In the genomic region with DNA sequence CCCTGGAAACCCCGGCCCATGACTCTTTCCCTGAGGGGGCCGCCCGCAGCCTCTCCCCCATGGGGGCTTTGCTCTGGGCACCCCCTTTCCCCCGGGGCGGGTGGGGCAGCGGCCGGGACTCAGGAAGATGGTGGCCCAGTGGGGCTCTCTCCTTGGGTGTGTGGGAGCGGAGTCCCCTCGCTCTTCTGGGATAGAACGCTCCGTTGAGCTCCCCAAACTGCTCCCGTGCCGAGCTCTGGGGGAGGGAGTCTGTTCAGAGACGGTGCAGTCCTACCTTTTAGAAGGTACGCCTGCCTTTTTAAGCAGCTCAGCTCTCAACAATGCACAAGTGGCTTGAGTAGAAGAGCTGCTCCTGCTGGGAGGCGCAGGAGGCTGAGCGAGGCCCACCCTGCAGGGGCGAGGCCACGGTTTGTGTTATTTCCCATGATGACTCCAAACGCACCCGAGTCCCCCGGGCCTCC, we compare ENCODE assay signal across 1 cellular context.
TF ChIP-seq lines count a peak whose summit lies in the region.

No MANE protein-coding gene starts in this region.

TF ChIP-seq in GM23338, 12 proteins besides CTCF, POLR2A, EP300 and RAD21 (continued from another document):
- TF ChIP-seq, protein P1, sequence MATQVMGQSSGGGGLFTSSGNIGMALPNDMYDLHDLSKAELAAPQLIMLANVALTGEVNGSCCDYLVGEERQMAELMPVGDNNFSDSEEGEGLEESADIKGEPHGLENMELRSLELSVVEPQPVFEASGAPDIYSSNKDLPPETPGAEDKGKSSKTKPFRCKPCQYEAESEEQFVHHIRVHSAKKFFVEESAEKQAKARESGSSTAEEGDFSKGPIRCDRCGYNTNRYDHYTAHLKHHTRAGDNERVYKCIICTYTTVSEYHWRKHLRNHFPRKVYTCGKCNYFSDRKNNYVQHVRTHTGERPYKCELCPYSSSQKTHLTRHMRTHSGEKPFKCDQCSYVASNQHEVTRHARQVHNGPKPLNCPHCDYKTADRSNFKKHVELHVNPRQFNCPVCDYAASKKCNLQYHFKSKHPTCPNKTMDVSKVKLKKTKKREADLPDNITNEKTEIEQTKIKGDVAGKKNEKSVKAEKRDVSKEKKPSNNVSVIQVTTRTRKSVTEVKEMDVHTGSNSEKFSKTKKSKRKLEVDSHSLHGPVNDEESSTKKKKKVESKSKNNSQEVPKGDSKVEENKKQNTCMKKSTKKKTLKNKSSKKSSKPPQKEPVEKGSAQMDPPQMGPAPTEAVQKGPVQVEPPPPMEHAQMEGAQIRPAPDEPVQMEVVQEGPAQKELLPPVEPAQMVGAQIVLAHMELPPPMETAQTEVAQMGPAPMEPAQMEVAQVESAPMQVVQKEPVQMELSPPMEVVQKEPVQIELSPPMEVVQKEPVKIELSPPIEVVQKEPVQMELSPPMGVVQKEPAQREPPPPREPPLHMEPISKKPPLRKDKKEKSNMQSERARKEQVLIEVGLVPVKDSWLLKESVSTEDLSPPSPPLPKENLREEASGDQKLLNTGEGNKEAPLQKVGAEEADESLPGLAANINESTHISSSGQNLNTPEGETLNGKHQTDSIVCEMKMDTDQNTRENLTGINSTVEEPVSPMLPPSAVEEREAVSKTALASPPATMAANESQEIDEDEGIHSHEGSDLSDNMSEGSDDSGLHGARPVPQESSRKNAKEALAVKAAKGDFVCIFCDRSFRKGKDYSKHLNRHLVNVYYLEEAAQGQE (IDR thresholded peaks at IDR 0.05; ENCODE audit: unreplicated experiment): no peak
- TF ChIP-seq ZNF114 (CRISPR knock-in tag; IDR thresholded peaks at IDR 0.05) (no peak), CREB1 (CRISPR knock-in tag; IDR thresholded peaks at IDR 0.05; ENCODE audit: low read depth) (no peak), POLR2AphosphoS5 (IDR thresholded peaks at IDR 0.05; ENCODE audit: low read depth) (no peak), JUNB (IDR thresholded peaks at IDR 0.05; ENCODE audit: unreplicated experiment) (no peak), ZNF331 (CRISPR knock-in tag; IDR thresholded peaks at IDR 0.05; ENCODE audit: low read depth) (no peak), STAT1 (IDR thresholded peaks at IDR 0.05; ENCODE audit: unreplicated experiment) (no peak), NANOG (IDR thresholded peaks at IDR 0.05; ENCODE audit: borderline replicate concordance) (no peak)
- TF ChIP-seq, protein P2, sequence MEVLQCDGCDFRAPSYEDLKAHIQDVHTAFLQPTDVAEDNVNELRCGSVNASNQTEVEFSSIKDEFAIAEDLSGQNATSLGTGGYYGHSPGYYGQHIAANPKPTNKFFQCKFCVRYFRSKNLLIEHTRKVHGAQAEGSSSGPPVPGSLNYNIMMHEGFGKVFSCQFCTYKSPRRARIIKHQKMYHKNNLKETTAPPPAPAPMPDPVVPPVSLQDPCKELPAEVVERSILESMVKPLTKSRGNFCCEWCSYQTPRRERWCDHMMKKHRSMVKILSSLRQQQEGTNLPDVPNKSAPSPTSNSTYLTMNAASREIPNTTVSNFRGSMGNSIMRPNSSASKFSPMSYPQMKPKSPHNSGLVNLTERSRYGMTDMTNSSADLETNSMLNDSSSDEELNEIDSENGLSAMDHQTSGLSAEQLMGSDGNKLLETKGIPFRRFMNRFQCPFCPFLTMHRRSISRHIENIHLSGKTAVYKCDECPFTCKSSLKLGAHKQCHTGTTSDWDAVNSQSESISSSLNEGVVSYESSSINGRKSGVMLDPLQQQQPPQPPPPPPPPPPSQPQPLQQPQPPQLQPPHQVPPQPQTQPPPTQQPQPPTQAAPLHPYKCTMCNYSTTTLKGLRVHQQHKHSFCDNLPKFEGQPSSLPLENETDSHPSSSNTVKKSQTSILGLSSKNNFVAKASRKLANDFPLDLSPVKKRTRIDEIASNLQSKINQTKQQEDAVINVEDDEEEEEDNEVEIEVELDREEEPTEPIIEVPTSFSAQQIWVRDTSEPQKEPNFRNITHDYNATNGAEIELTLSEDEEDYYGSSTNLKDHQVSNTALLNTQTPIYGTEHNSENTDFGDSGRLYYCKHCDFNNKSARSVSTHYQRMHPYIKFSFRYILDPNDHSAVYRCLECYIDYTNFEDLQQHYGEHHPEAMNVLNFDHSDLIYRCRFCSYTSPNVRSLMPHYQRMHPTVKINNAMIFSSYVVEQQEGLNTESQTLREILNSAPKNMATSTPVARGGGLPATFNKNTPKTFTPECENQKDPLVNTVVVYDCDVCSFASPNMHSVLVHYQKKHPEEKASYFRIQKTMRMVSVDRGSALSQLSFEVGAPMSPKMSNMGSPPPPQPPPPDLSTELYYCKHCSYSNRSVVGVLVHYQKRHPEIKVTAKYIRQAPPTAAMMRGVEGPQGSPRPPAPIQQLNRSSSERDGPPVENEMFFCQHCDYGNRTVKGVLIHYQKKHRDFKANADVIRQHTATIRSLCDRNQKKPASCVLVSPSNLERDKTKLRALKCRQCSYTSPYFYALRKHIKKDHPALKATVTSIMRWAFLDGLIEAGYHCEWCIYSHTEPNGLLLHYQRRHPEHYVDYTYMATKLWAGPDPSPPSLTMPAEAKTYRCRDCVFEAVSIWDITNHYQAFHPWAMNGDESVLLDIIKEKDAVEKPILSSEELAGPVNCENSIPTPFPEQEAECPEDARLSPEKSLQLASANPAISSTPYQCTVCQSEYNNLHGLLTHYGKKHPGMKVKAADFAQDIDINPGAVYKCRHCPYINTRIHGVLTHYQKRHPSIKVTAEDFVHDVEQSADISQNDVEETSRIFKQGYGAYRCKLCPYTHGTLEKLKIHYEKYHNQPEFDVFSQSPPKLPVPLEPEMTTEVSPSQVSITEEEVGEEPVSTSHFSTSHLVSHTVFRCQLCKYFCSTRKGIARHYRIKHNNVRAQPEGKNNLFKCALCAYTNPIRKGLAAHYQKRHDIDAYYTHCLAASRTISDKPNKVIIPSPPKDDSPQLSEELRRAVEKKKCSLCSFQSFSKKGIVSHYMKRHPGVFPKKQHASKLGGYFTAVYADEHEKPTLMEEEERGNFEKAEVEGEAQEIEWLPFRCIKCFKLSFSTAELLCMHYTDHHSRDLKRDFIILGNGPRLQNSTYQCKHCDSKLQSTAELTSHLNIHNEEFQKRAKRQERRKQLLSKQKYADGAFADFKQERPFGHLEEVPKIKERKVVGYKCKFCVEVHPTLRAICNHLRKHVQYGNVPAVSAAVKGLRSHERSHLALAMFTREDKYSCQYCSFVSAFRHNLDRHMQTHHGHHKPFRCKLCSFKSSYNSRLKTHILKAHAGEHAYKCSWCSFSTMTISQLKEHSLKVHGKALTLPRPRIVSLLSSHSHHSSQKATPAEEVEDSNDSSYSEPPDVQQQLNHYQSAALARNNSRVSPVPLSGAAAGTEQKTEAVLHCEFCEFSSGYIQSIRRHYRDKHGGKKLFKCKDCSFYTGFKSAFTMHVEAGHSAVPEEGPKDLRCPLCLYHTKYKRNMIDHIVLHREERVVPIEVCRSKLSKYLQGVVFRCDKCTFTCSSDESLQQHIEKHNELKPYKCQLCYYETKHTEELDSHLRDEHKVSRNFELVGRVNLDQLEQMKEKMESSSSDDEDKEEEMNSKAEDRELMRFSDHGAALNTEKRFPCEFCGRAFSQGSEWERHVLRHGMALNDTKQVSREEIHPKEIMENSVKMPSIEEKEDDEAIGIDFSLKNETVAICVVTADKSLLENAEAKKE (CRISPR knock-in tag; IDR thresholded peaks at IDR 0.05): no peak
- TF ChIP-seq, protein P3, sequence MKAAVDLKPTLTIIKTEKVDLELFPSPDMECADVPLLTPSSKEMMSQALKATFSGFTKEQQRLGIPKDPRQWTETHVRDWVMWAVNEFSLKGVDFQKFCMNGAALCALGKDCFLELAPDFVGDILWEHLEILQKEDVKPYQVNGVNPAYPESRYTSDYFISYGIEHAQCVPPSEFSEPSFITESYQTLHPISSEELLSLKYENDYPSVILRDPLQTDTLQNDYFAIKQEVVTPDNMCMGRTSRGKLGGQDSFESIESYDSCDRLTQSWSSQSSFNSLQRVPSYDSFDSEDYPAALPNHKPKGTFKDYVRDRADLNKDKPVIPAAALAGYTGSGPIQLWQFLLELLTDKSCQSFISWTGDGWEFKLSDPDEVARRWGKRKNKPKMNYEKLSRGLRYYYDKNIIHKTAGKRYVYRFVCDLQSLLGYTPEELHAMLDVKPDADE (IDR thresholded peaks at IDR 0.05): no peak
